Comparison of ENCODE assay signal across 9 cellular contexts in genomic region chr10:28179006-28179405, GRCh38.
DNase-seq lines count a peak whose midpoint lies in the region; ATAC-seq, FAIRE-seq and TF ChIP-seq lines count a peak whose summit lies in the region.
"Had no signal": no experiment of that assay in that cellular context is flagged by ENCODE, and none has a peak within 500 bp of the region (broad histone marks: within the 10 kb centered on the region; RNA-seq: fewer than 3 reads in every experiment).

No MANE protein-coding gene starts in this region.

- no peaks in the 10 kb centered on the region for H3K9me3 Mint-ChIP-seq in activated naive CD8-positive, alpha-beta T cell treated with anti-CD3 and anti-CD28 coated beads, Interleukin-2, amount 10 ng/mL, durations not matched to agents 7 days and 5 days
- H3K9me3 Mint-ChIP-seq in naive thymus-derived CD8-positive, alpha-beta T cell: no peaks in the 10 kb centered on the region

- no peaks in the 10 kb centered on the region for H3K27me3 Mint-ChIP-seq in activated naive CD8-positive, alpha-beta T cell treated with anti-CD3 and anti-CD28 coated beads, Interleukin-2, amount 10 ng/mL, durations not matched to agents 7 days and 5 days
- no peaks in the 10 kb centered on the region for H3K27me3 Mint-ChIP-seq in naive thymus-derived CD8-positive, alpha-beta T cell

- H3K36me3 Mint-ChIP-seq in activated naive CD8-positive, alpha-beta T cell treated with anti-CD3 and anti-CD28 coated beads, Interleukin-2, amount 10 ng/mL, durations not matched to agents 7 days and 5 days: peaks cover 1% of the 10 kb centered on the region
- H3K36me3 Mint-ChIP-seq in naive thymus-derived CD8-positive, alpha-beta T cell: peaks cover 0 to 8% (median 4%) of the 10 kb centered on the region in 3 donors

- DNase-seq in NCI-H2196 (lab: John Stamatoyannopoulos, UW; ENCODE audit: unreplicated experiment) (peak; percentile 1), NCI-H2196 treated with DMSO at 0.1 percent for 48 hours (lab: John Stamatoyannopoulos, UW; ENCODE audit: unreplicated experiment) (no peak), H54 (ENCODE audit: insufficient read length, low spot score) (no peak), GM19238 (ENCODE audit: insufficient read length, low spot score) (no peak), AML-193 (lab: John Stamatoyannopoulos, UW) (no peak)
- no peak for DNase-seq in activated naive CD8-positive, alpha-beta T cell treated with anti-CD3 and anti-CD28 coated beads, Interleukin-2, amount 10 ng/mL, durations not matched to agents 7 days and 5 days
- peak in 1 of 10 donors; percentile 7 for DNase-seq in naive thymus-derived CD8-positive, alpha-beta T cell
- DNase-seq: activated CD8-positive, alpha-beta memory T cell treated with anti-CD3 and anti-CD28 coated beads for 24 hours had no signal

- no peak for ATAC-seq in activated naive CD8-positive, alpha-beta T cell treated with anti-CD3 and anti-CD28 coated beads, Interleukin-2, amount 10 ng/mL, durations not matched to agents 7 days and 5 days (ENCODE audit: low read depth)
- no peak for ATAC-seq in naive thymus-derived CD8-positive, alpha-beta T cell
- ATAC-seq in GM18858 (IDR thresholded peaks at IDR 0.05; ENCODE audit: unreplicated experiment): no peak

- TF ChIP-seq POLR2A in H54 (IDR thresholded peaks at IDR 0.05; ENCODE audit: low read depth, low read length): no peak

- peak overlapping the region; percentile 94 for H3K27ac Mint-ChIP-seq in activated naive CD8-positive, alpha-beta T cell treated with anti-CD3 and anti-CD28 coated beads, Interleukin-2, amount 10 ng/mL, durations not matched to agents 7 days and 5 days
- H3K27ac Mint-ChIP-seq in naive thymus-derived CD8-positive, alpha-beta T cell: peak overlapping the region; percentile 68 to 97 (median 94)

- POLR2A ChIA-PET in activated naive CD8-positive, alpha-beta T cell treated with anti-CD3 and anti-CD28 coated beads, Interleukin-2, amount 10 ng/mL, durations not matched to agents 7 days and 5 days (lab: Charles Lee): interaction anchor here (1.4 kb wide), 1 partner anchor 437 kb away, joined by 6 read pairs; no protein-coding TSS in a partner anchor
- POLR2A ChIA-PET in naive thymus-derived CD8-positive, alpha-beta T cell (lab: Charles Lee): no interaction called here

- peak overlapping the region; percentile 88 for H3K4me3 Mint-ChIP-seq in activated naive CD8-positive, alpha-beta T cell treated with anti-CD3 and anti-CD28 coated beads, Interleukin-2, amount 10 ng/mL, durations not matched to agents 7 days and 5 days
- peak overlapping the region; percentile 84 to 96 (median 91) for H3K4me3 Mint-ChIP-seq in naive thymus-derived CD8-positive, alpha-beta T cell

- FAIRE-seq in H54 (lab: Jason Lieb, UNC): peak; percentile 55

- H3K4me1 Mint-ChIP-seq in activated naive CD8-positive, alpha-beta T cell treated with anti-CD3 and anti-CD28 coated beads, Interleukin-2, amount 10 ng/mL, durations not matched to agents 7 days and 5 days: peaks cover 16% of the 10 kb centered on the region
- peaks cover 18 to 54% (median 40%) of the 10 kb centered on the region in 4 donors for H3K4me1 Mint-ChIP-seq in naive thymus-derived CD8-positive, alpha-beta T cell
